9 cellular contexts compared by ENCODE assay signal in genomic region chr3:3799173-3800075, GRCh38. TPM values are rescaled to one million over a fixed set of nuclear protein-coding genes. Genes with fewer than 3 reads are reported as not detected.
A peak's percentile ranks its signal among the peaks of the same experiment; 100 is the strongest.
DNase-seq lines count a peak whose midpoint lies in the region; ATAC-seq and TF ChIP-seq lines count a peak whose summit lies in the region.
"Had no signal": no experiment of that assay in that cellular context is flagged by ENCODE, and none has a peak within 500 bp of the region (broad histone marks: within the 10 kb centered on the region; RNA-seq: fewer than 3 reads in every experiment).

TSS of gene LRRN1 (plus strand) at chr3:3799431. CDS start at chr3:3844642, 45,211 bp downstream.

- H3K4me3 ChIP-seq in Loucy (ENCODE audit: low read length, poor library complexity, severe bottlenecking): peak within 1 kb of the TSS; percentile 72
- peak within 1 kb of the TSS; percentile 67 for H3K4me3 ChIP-seq in endocrine pancreas (ENCODE audit: control insufficient read depth, insufficient read depth, low read length)

- no peak within 1 kb of the TSS for H3K27ac Mint-ChIP-seq in activated CD4-positive, alpha-beta memory T cell treated with anti-CD3 and anti-CD28 coated beads, Interleukin-2, amount 10 ng/mL, durations not matched to agents 7 days and 5 days

- no peaks in the 10 kb centered on the region for H3K9me3 Mint-ChIP-seq in activated CD4-positive, alpha-beta memory T cell treated with anti-CD3 and anti-CD28 coated beads, Interleukin-2, amount 10 ng/mL, durations not matched to agents 7 days and 5 days

- ATAC-seq in GM18519 (IDR thresholded peaks at IDR 0.05; ENCODE audit: low FRiP score, unreplicated experiment): peak; percentile 36
- ATAC-seq in GM18867 (IDR thresholded peaks at IDR 0.05; ENCODE audit: unreplicated experiment): no peak

- POLR2A ChIA-PET in activated CD4-positive, alpha-beta memory T cell treated with anti-CD3 and anti-CD28 coated beads, Interleukin-2, amount 10 ng/mL, durations not matched to agents 7 days and 5 days (lab: Charles Lee): no interaction called here

- no peak for TF ChIP-seq CTCF in Loucy (conservative IDR thresholded peaks at IDR 0.05; ENCODE audit: low read length)

- H3F3A ChIP-seq in Loucy (ENCODE audit: low read depth): no peaks in the 10 kb centered on the region

- CTCF ChIA-PET in activated CD4-positive, alpha-beta memory T cell treated with anti-CD3 and anti-CD28 coated beads, Interleukin-2, amount 10 ng/mL, durations not matched to agents 7 days and 5 days (lab: Charles Lee): interaction anchor here (0.7 kb wide), 1 partner anchor 1325 kb away, joined by 3 read pairs; no protein-coding TSS in a partner anchor

- peaks cover 50% of the 10 kb centered on the region for H3K27me3 Mint-ChIP-seq in activated CD4-positive, alpha-beta memory T cell treated with anti-CD3 and anti-CD28 coated beads, Interleukin-2, amount 10 ng/mL, durations not matched to agents 7 days and 5 days

- H3K36me3 ChIP-seq in Loucy (ENCODE audit: insufficient read depth, low read length) (no peaks in the 10 kb centered on the region), endocrine pancreas (ENCODE audit: control insufficient read depth, insufficient read depth, low read length) (no peaks in the 10 kb centered on the region)

- H3K36me3 Mint-ChIP-seq in activated CD4-positive, alpha-beta memory T cell treated with anti-CD3 and anti-CD28 coated beads, Interleukin-2, amount 10 ng/mL, durations not matched to agents 7 days and 5 days (ENCODE audit: low read depth): no peaks in the 10 kb centered on the region

- peak; percentile 38 for DNase-seq in activated CD4-positive, alpha-beta memory T cell treated with anti-CD3 and anti-CD28 coated beads, Interleukin-2, amount 10 ng/mL, durations not matched to agents 7 days and 5 days
- DNase-seq in mucosa of gallbladder (ENCODE audit: low spot score) (peak; percentile 84), GDM1 (lab: John Stamatoyannopoulos, UW) (no peak)
- peak; percentile 9 to 27 for DNase-seq in stimulated activated CD8-positive, alpha-beta memory T cell treated with anti-CD3 and anti-CD28 coated beads, Interleukin-7, amount 100 ng/mL, for 1 hour (ENCODE audit: low read depth in 2 of 2)

- H3K4me1 ChIP-seq in Loucy (ENCODE audit: insufficient read depth, low read length, poor library complexity, severe bottlenecking) (no peaks in the 10 kb centered on the region), endocrine pancreas (ENCODE audit: control insufficient read depth, insufficient read depth, low read length) (no peaks in the 10 kb centered on the region)

- H3K4me3 Mint-ChIP-seq in activated CD4-positive, alpha-beta memory T cell treated with anti-CD3 and anti-CD28 coated beads, Interleukin-2, amount 10 ng/mL, durations not matched to agents 7 days and 5 days: peak within 1 kb of the TSS; percentile 71

- H3K9me3 ChIP-seq in Loucy (ENCODE audit: insufficient read depth, low read depth, low read length): no peaks in the 10 kb centered on the region
- H3K9me3 ChIP-seq in endocrine pancreas (ENCODE audit: control insufficient read depth, low read length): no peaks in the 10 kb centered on the region

- H2AFZ ChIP-seq in Loucy (ENCODE audit: low read length): peak within 1 kb of the TSS; percentile 81

- H4K20me1 ChIP-seq in Loucy (ENCODE audit: insufficient read depth, low read length, poor library complexity, severe bottlenecking): no peaks in the 10 kb centered on the region

- no peaks in the 10 kb centered on the region for H3K9me2 ChIP-seq in Loucy (replicated peaks; ENCODE audit: low read depth, low read length)

- peak within 1 kb of the TSS; percentile 65 for H3K4me2 ChIP-seq in Loucy (ENCODE audit: low read depth, low read length, poor library complexity, severe bottlenecking)

- no peaks in the 10 kb centered on the region for H3K79me2 ChIP-seq in Loucy (ENCODE audit: insufficient read depth, low read length)

- peaks cover 11% of the 10 kb centered on the region for H3K4me1 Mint-ChIP-seq in activated CD4-positive, alpha-beta memory T cell treated with anti-CD3 and anti-CD28 coated beads, Interleukin-2, amount 10 ng/mL, durations not matched to agents 7 days and 5 days

- H3K9ac ChIP-seq in Loucy (ENCODE audit: low read depth, low read length, poor library complexity, severe bottlenecking) (peak within 1 kb of the TSS; percentile 52), endocrine pancreas (ENCODE audit: control insufficient read depth, insufficient read depth, low read length) (peak within 1 kb of the TSS; percentile 51)

- H3K27me3 ChIP-seq in Loucy (ENCODE audit: insufficient read depth, low read length, poor library complexity, severe bottlenecking): peaks cover 44% of the 10 kb centered on the region
- no peaks in the 10 kb centered on the region for H3K27me3 ChIP-seq in endocrine pancreas (ENCODE audit: control insufficient read depth, insufficient read depth, low read length)

RNA-seq across cellular contexts. Expression of gene LRRN1, which starts in this region (rescaled TPM):
- under 1 TPM; 0.10 to 0.35 TPM for total RNA-seq in activated CD4-positive, alpha-beta memory T cell treated with anti-CD3 and anti-CD28 coated beads, Interleukin-2, amount 10 ng/mL, durations not matched to agents 7 days and 5 days
- total RNA-seq in mucosa of gallbladder: 33.0 TPM
- total RNA-seq: LHCN-M2 had no signal

Comparison
In these comparisons a context has a peak if more than half of its experiments do, and no peak if none do; other contexts are left out.
1. RNA of gene LRRN1 (total RNA-seq): 33.0 TPM in mucosa of gallbladder (single experiment); 0.10 to 0.35 TPM in activated CD4-positive, alpha-beta memory T cell treated with anti-CD3 and anti-CD28 coated beads, Interleukin-2, amount 10 ng/mL, durations not matched to agents 7 days and 5 days; every median in the first group is over 10 times any median in the second.
2. Peak in DNase-seq in activated CD4-positive, alpha-beta memory T cell treated with anti-CD3 and anti-CD28 coated beads, Interleukin-2, amount 10 ng/mL, durations not matched to agents 7 days and 5 days; RNA of the gene not detected or under 1 TPM.